Comparison of ENCODE assay signal across 8 cellular contexts in genomic region chr9:33350310-33350709, GRCh38. TPM values are rescaled to one million over a fixed set of nuclear protein-coding genes. Genes with fewer than 3 reads are reported as not detected.
DNase-seq lines count a peak whose midpoint lies in the region; ATAC-seq and TF ChIP-seq lines count a peak whose summit lies in the region.

No MANE protein-coding gene starts in this region.

- H3K9ac ChIP-seq in GM23248: peak overlapping the region; percentile 73
- H3K9ac ChIP-seq in smooth muscle cell (ENCODE audit: low read depth): peak overlapping the region; percentile 68
- H3K9ac ChIP-seq in colonic mucosa (ENCODE audit: low read depth in 2 of 2, low read length in 2 of 2): no peak overlapping the region

- peaks cover 9% of the 10 kb centered on the region; the same call in 1 of the 2 replicates for H3K4me1 ChIP-seq in GM23248 (ENCODE audit: insufficient read depth)
- H3K4me1 ChIP-seq in smooth muscle cell (ENCODE audit: low read depth): no peaks in the 10 kb centered on the region
- no peaks in the 10 kb centered on the region for H3K4me1 ChIP-seq in colonic mucosa

- peak; percentile 72 for ATAC-seq in left ventricle myocardium superior

- no peak overlapping the region for H3K4me3 ChIP-seq in GM23248
- no peak overlapping the region for H3K4me3 ChIP-seq in smooth muscle cell
- no peak overlapping the region for H3K4me3 ChIP-seq in colonic mucosa

- 8 to 13% methylated on average over 2 of the region's 2 CpGs for WGBS in GM23248 (ENCODE audit: low coverage in 1 of 2, low lambda C conversion rate in 2 of 2, missing lambda C conversion rate in 2 of 2), 2 experiments
- WGBS in smooth muscle cell (ENCODE audit: low lambda C conversion rate): 89% methylated on average over 2 of the region's 2 CpGs

- intact Hi-C loops in left ventricle myocardium superior (cut with micrococcal nuclease) (no loop called here), colonic mucosa (cut with DNase I) (no loop called here)

- H4K20me1 ChIP-seq in GM23248 (ENCODE audit: insufficient read depth) (no peaks in the 10 kb centered on the region), smooth muscle cell (ENCODE audit: low read depth) (no peaks in the 10 kb centered on the region)

- H3K79me2 ChIP-seq in GM23248 (ENCODE audit: insufficient read depth) (no peaks in the 10 kb centered on the region), smooth muscle cell (ENCODE audit: low read depth) (no peaks in the 10 kb centered on the region)

- no peak overlapping the region for H3K4me2 ChIP-seq in GM23248 (ENCODE audit: unreplicated experiment)
- no peak overlapping the region for H3K4me2 ChIP-seq in smooth muscle cell

- TF ChIP-seq CTCF in smooth muscle cell (IDR thresholded peaks at IDR 0.05; ENCODE audit: borderline replicate concordance, insufficient read depth, poor library complexity, severe bottlenecking): no peak
- no peak for TF ChIP-seq CTCF in colonic mucosa (IDR thresholded peaks at IDR 0.05)
- TF ChIP-seq CTCF in endothelial cell (IDR thresholded peaks at IDR 0.05; ENCODE audit: unreplicated experiment): no peak
- no peak for TF ChIP-seq CTCF in glutamatergic neuron (IDR thresholded peaks at IDR 0.05; ENCODE audit: partially characterized antibody, unreplicated experiment)

- no peaks in the 10 kb centered on the region for H3K9me2 ChIP-seq in GM23248 (ENCODE audit: insufficient read depth)

- DNase-seq in GM23248: peak; percentile 92
- peak; percentile 92 for DNase-seq in amniotic epithelial cell (ENCODE audit: low read depth)
- DNase-seq in left ventricle myocardium superior: no peak
- DNase-seq in smooth muscle cell (lab: John Stamatoyannopoulos, UW; ENCODE audit: unreplicated experiment): no peak
- no peak for DNase-seq in colonic mucosa
- no peak for DNase-seq in C1 segment of cervical spinal cord (lab: John Stamatoyannopoulos, UW)
- no peak for DNase-seq in endothelial cell (ENCODE audit: low spot score)
- no peak for DNase-seq in glutamatergic neuron

- no peaks in the 10 kb centered on the region for H3K9me3 Mint-ChIP-seq in endothelial cell (ENCODE audit: unreplicated experiment)
- no peaks in the 10 kb centered on the region for H3K9me3 Mint-ChIP-seq in glutamatergic neuron (ENCODE audit: unreplicated experiment)

- no peak overlapping the region for H3K4me3 Mint-ChIP-seq in endothelial cell (ENCODE audit: unreplicated experiment)
- no peak overlapping the region for H3K4me3 Mint-ChIP-seq in glutamatergic neuron (ENCODE audit: unreplicated experiment)

- in situ Hi-C loops in GM23248 (cut with MboI): no loop called here

- H3K27ac Mint-ChIP-seq in endothelial cell (ENCODE audit: unreplicated experiment) (no peak overlapping the region), glutamatergic neuron (ENCODE audit: unreplicated experiment) (no peak overlapping the region)

- H3K36me3 ChIP-seq in GM23248 (ENCODE audit: low read depth) (peaks cover 38% of the 10 kb centered on the region), smooth muscle cell (ENCODE audit: low read depth) (peaks cover 26% of the 10 kb centered on the region), colonic mucosa (peaks cover 6% of the 10 kb centered on the region)

- peaks cover 25% of the 10 kb centered on the region for H3F3A ChIP-seq in GM23248 (ENCODE audit: insufficient read depth)
- H3F3A ChIP-seq in smooth muscle cell (ENCODE audit: low read depth): peaks cover 4% of the 10 kb centered on the region

- no peaks in the 10 kb centered on the region for H3K27me3 ChIP-seq in GM23248 (replicated peaks; ENCODE audit: insufficient read depth)
- H3K27me3 ChIP-seq in smooth muscle cell (ENCODE audit: low read depth): no peaks in the 10 kb centered on the region
- no peaks in the 10 kb centered on the region for H3K27me3 ChIP-seq in colonic mucosa

- H2AFZ ChIP-seq in GM23248 (no peak overlapping the region), smooth muscle cell (ENCODE audit: low read depth) (no peak overlapping the region)

- H3K27ac ChIP-seq in GM23248 (peak overlapping the region; percentile 79), smooth muscle cell (ENCODE audit: low read depth) (peak overlapping the region; percentile 88), colonic mucosa (no peak overlapping the region)

- H3K36me3 Mint-ChIP-seq in endothelial cell (ENCODE audit: low read depth, unreplicated experiment) (peaks cover 37% of the 10 kb centered on the region), glutamatergic neuron (ENCODE audit: unreplicated experiment) (peaks cover 19% of the 10 kb centered on the region)

- H3K9me3 ChIP-seq in GM23248 (ENCODE audit: low read depth) (no peaks in the 10 kb centered on the region), smooth muscle cell (replicated peaks; ENCODE audit: low read depth) (no peaks in the 10 kb centered on the region), colonic mucosa (no peaks in the 10 kb centered on the region)

- peaks cover 11% of the 10 kb centered on the region for H3K4me1 Mint-ChIP-seq in endothelial cell (ENCODE audit: unreplicated experiment)
- H3K4me1 Mint-ChIP-seq in glutamatergic neuron (ENCODE audit: low read depth, unreplicated experiment): peaks cover 6% of the 10 kb centered on the region

- no peaks in the 10 kb centered on the region for H3K27me3 Mint-ChIP-seq in endothelial cell (ENCODE audit: unreplicated experiment)
- H3K27me3 Mint-ChIP-seq in glutamatergic neuron (ENCODE audit: unreplicated experiment): no peaks in the 10 kb centered on the region

RNA-seq across cellular contexts. Expression of gene AQP7, which starts 52.1 kb away (rescaled TPM):
- not detected in 2 replicates for total RNA-seq in GM23248 (2014; rRNA removed; shearing (Covaris generic))
- polyA plus RNA-seq in GM23248 (2016; fragmentation: Nextera tagmentation; extraction: Ambion mirVana) (not detected in 2 replicates), smooth muscle cell (0.45 TPM in 1 of 2 replicates, not detected in the other)
- total RNA-seq in left ventricle myocardium superior (173 TPM), smooth muscle cell (0.76 TPM in 1 of 2 replicates, not detected in the other), colonic mucosa (10 to 100 TPM in 1 of 2 donors, 1 to 10 TPM in 1; 7.4 to 12.5 TPM), endothelial cell (ENCODE audit: unreplicated experiment) (0.64 TPM), glutamatergic neuron (ENCODE audit: unreplicated experiment) (not detected)

RNA-seq across cellular contexts. Expression of gene NFX1, which starts 60.0 kb away (rescaled TPM):
- total RNA-seq in GM23248 (2014; rRNA removed; shearing (Covaris generic)): 20.4 and 23.8 TPM in 2 replicates
- polyA plus RNA-seq in GM23248 (2016; fragmentation: Nextera tagmentation; extraction: Ambion mirVana): 27.8 and 28.1 TPM in 2 replicates
- 31.6 TPM for total RNA-seq in left ventricle myocardium superior
- 19.3 and 20.5 TPM in 2 replicates for total RNA-seq in smooth muscle cell
- polyA plus RNA-seq in smooth muscle cell: 18.4 and 22.8 TPM in 2 replicates
- total RNA-seq in colonic mucosa: 10 to 100 TPM; 27.6 to 31.3 TPM
- total RNA-seq in endothelial cell (ENCODE audit: unreplicated experiment): 33.5 TPM
- 37.5 TPM for total RNA-seq in glutamatergic neuron (ENCODE audit: unreplicated experiment)

Comparison
In these comparisons a context has a peak if more than half of its experiments do, and no peak if none do; other contexts are left out.
1. DNase-seq: peak in GM23248 (single experiment) and amniotic epithelial cell (single experiment); none in left ventricle myocardium superior (single experiment), smooth muscle cell (single experiment), colonic mucosa (single experiment), C1 segment of cervical spinal cord (0 of 14), endothelial cell (single experiment) and glutamatergic neuron (single experiment).
2. H3K9ac ChIP-seq: peak in GM23248 (single experiment) and smooth muscle cell (single experiment); none in colonic mucosa (0 of 2).
3. RNA of gene AQP7, which starts 52.1 kb away (total RNA-seq): 173 TPM in left ventricle myocardium superior (single experiment); 7.4 to 12.5 TPM in colonic mucosa, 0.76 TPM in smooth muscle cell, 0.64 TPM in endothelial cell (single experiment), not detected in glutamatergic neuron (single experiment) and not detected in GM23248; every median in the first group is over 10 times any median in the second.